ENCODE assay signal across 1 cellular context in genomic region chr3:139222100-139222657, GRCh38.
TF ChIP-seq lines count a peak whose summit lies in the region.

No MANE protein-coding gene starts in this region.

TF ChIP-seq in K562, 482 proteins besides CTCF, POLR2A, EP300 and RAD21 (continued from another document and continues in another):
- TF ChIP-seq C11orf30 (IDR thresholded peaks at IDR 0.05; ENCODE audit: low read depth) (no peak), KLF6 (CRISPR knock-in tag; IDR thresholded peaks at IDR 0.05; ENCODE audit: borderline replicate concordance) (no peak), SMARCE1 (IDR thresholded peaks at IDR 0.05) (peak; percentile 93), MEF2D (tag; conservative IDR thresholded peaks at IDR 0.05; ENCODE audit: low read depth) (peak; percentile 47; the same call in 1 of the 2 replicates), ZNF75A (CRISPR knock-in tag; IDR thresholded peaks at IDR 0.05) (no peak), ATF2 (CRISPR knock-in tag; IDR thresholded peaks at IDR 0.05) (no peak), NCOA2 (IDR thresholded peaks at IDR 0.05; ENCODE audit: partially characterized antibody in 2 of 2) (no peak), PBX2 (CRISPR knock-in tag; IDR thresholded peaks at IDR 0.05; ENCODE audit: low read depth) (no peak), PBX2 (tag; conservative IDR thresholded peaks at IDR 0.05; ENCODE audit: low read depth) (no peak), ZNF197 (CRISPR knock-in tag; IDR thresholded peaks at IDR 0.05; ENCODE audit: low read depth) (0 out of 2 replicates have a peak, but pooled peaks have one; percentile 25), ARID2 (IDR thresholded peaks at IDR 0.05) (no peak), POLR2AphosphoS5 (IDR thresholded peaks at IDR 0.05; ENCODE audit: control insufficient read depth, insufficient read depth, low read depth, low read length) (peak; percentile 98), ZBTB33 (CRISPR knock-in tag; IDR thresholded peaks at IDR 0.05) (no peak), NBN (IDR thresholded peaks at IDR 0.05; ENCODE audit: low read depth) (no peak; the same call in 1 of the 2 replicates), NCOA6 (IDR thresholded peaks at IDR 0.05) (no peak), CCNT2 (IDR thresholded peaks at IDR 0.05; ENCODE audit: borderline replicate concordance, extremely low read depth, insufficient read length, low read depth, low read length) (peak; percentile 88), U2AF1 (optimal IDR thresholded peaks at IDR 0.05; ENCODE audit: low read depth, low read length) (no peak), PTBP1 (IDR thresholded peaks at IDR 0.05; ENCODE audit: low read depth, low read length) (no peak), ZC3H11A (IDR thresholded peaks at IDR 0.05; ENCODE audit: low read depth, low read length) (no peak), FOXP1 (CRISPR knock-in tag; IDR thresholded peaks at IDR 0.05) (no peak), ZNF12 (CRISPR knock-in tag; IDR thresholded peaks at IDR 0.05) (no peak), FOXJ3 (CRISPR knock-in tag; IDR thresholded peaks at IDR 0.05) (no peak), KAT7 (CRISPR knock-in tag; IDR thresholded peaks at IDR 0.05; ENCODE audit: borderline replicate concordance) (no peak), ZNF551 (CRISPR knock-in tag; IDR thresholded peaks at IDR 0.05) (no peak), TOE1 (IDR thresholded peaks at IDR 0.05; ENCODE audit: borderline replicate concordance) (peak; percentile 46; the same call in 1 of the 2 replicates), TOE1 (CRISPR knock-in tag; IDR thresholded peaks at IDR 0.05; ENCODE audit: borderline replicate concordance, low read depth) (no peak), TAF1 (IDR thresholded peaks at IDR 0.05; ENCODE audit: control insufficient read depth, extremely low read depth, insufficient read depth, low read length, severe bottlenecking) (peak; percentile 57), PHF20 (IDR thresholded peaks at IDR 0.05; ENCODE audit: partially characterized antibody) (no peak), ZNF239 (CRISPR knock-in tag; IDR thresholded peaks at IDR 0.05) (no peak), KLF1 (tag; IDR thresholded peaks at IDR 0.05) (no peak), ZBTB9 (CRISPR knock-in tag; IDR thresholded peaks at IDR 0.05) (0 out of 2 replicates have a peak, but pooled peaks have one; percentile 52), THRAP3 (IDR thresholded peaks at IDR 0.05; ENCODE audit: borderline replicate concordance) (no peak), ETS2 (tag; IDR thresholded peaks at IDR 0.05; ENCODE audit: borderline replicate concordance, poor library complexity, severe bottlenecking) (no peak), TCFL5 (CRISPR knock-in tag; conservative IDR thresholded peaks at IDR 0.05) (no peak), POU5F1 (IDR thresholded peaks at IDR 0.05; ENCODE audit: borderline replicate concordance, low read depth, low read length, partially characterized antibody) (no peak), CHD1 (IDR thresholded peaks at IDR 0.05; ENCODE audit: low read length) (no peak), CTBP1 (IDR thresholded peaks at IDR 0.05; ENCODE audit: borderline replicate concordance) (peak; percentile 89; the same call in 1 of the 2 replicates), MXD1 (CRISPR knock-in tag; IDR thresholded peaks at IDR 0.05; ENCODE audit: borderline replicate concordance, poor library complexity, severe bottlenecking) (no peak), POLR3G (IDR thresholded peaks at IDR 0.05; ENCODE audit: extremely low read depth, insufficient read length, insufficient replicate concordance) (no peak), KDM5B (IDR thresholded peaks at IDR 0.05; ENCODE audit: insufficient replicate concordance, low read depth, low read length) (no peak), BRF1 (IDR thresholded peaks at IDR 0.05; ENCODE audit: borderline replicate concordance, extremely low read depth, insufficient read length) (no peak), PML (IDR thresholded peaks at IDR 0.05; ENCODE audit: low read length) (peak; percentile 95), ZNF655 (CRISPR knock-in tag; IDR thresholded peaks at IDR 0.05) (no peak), ZNF263 (CRISPR knock-in tag; IDR thresholded peaks at IDR 0.05; ENCODE audit: borderline replicate concordance) (no peak; the same call in 1 of the 2 replicates), MAFG (tag; conservative IDR thresholded peaks at IDR 0.05) (no peak; the same call in 1 of the 2 replicates), KLF10 (CRISPR knock-in tag; IDR thresholded peaks at IDR 0.05) (no peak), CBX2 (IDR thresholded peaks at IDR 0.05; ENCODE audit: insufficient read depth, low read length, poor library complexity, severe bottlenecking) (no peak), JUNB (CRISPR knock-in tag; conservative IDR thresholded peaks at IDR 0.05) (no peak), SIN3A (IDR thresholded peaks at IDR 0.05; ENCODE audit: borderline replicate concordance in 2 of 2, control insufficient read depth in 1 of 2, low read depth in 2 of 2, low read length in 2 of 2) (no peak), ELK1 (CRISPR knock-in tag; IDR thresholded peaks at IDR 0.05) (no peak), JUN (IDR thresholded peaks at IDR 0.05; ENCODE audit: borderline replicate concordance, low read depth, low read length) (0 out of 2 replicates have a peak, but pooled peaks have one; percentile 17), JUN (CRISPR knock-in tag; IDR thresholded peaks at IDR 0.05; ENCODE audit: borderline replicate concordance) (no peak), TRIM24 (IDR thresholded peaks at IDR 0.05) (peak; percentile 96 to 97), RBBP5 (IDR thresholded peaks at IDR 0.05; ENCODE audit: borderline replicate concordance, insufficient read depth, low read length, poor library complexity, severe bottlenecking) (no peak), BDP1 (IDR thresholded peaks at IDR 0.05; ENCODE audit: insufficient read depth, insufficient read length) (no peak), SMC3 (conservative IDR thresholded peaks at IDR 0.05; ENCODE audit: insufficient read depth, low read depth, low read length) (0 out of 2 replicates have a peak, but pooled peaks have one; percentile 8), ZHX1 (conservative IDR thresholded peaks at IDR 0.05; ENCODE audit: low read length) (no peak), ADNP (tag; IDR thresholded peaks at IDR 0.05) (peak; percentile 81), CHD2 (IDR thresholded peaks at IDR 0.05; ENCODE audit: low read depth, low read length) (0 out of 2 replicates have a peak, but pooled peaks have one; percentile 29), ZFP30 (CRISPR knock-in tag; IDR thresholded peaks at IDR 0.05; ENCODE audit: borderline replicate concordance) (no peak), SRSF3 (IDR thresholded peaks at IDR 0.05; ENCODE audit: insufficient read depth, low read length) (no peak), XRCC5 (IDR thresholded peaks at IDR 0.05; ENCODE audit: low read depth, low read length) (no peak)
